In genomic region chr4:122701061-122701460, GRCh38 we compare ENCODE assay signal across 20 cellular contexts. TPM values are rescaled to one million over a fixed set of nuclear protein-coding genes. Genes with fewer than 3 reads are reported as not detected.
DNase-seq lines count a peak whose midpoint lies in the region; ATAC-seq lines count a peak whose summit lies in the region.
"Had no signal": no experiment of that assay in that cellular context is flagged by ENCODE, and none has a peak within 500 bp of the region (broad histone marks: within the 10 kb centered on the region; RNA-seq: fewer than 3 reads in every experiment).

No MANE protein-coding gene starts in this region.

- no peaks in the 10 kb centered on the region for H3K27me3 ChIP-seq in GM23248 (replicated peaks; ENCODE audit: insufficient read depth)
- H3K27me3 ChIP-seq: gastroesophageal sphincter had no signal

- no peaks in the 10 kb centered on the region for H3K9me2 ChIP-seq in GM23248 (ENCODE audit: insufficient read depth)

- in situ Hi-C loops in GM23248 (cut with MboI): no loop called here

- H3K36me3 ChIP-seq in GM23248 (ENCODE audit: low read depth): no peaks in the 10 kb centered on the region
- H3K36me3 ChIP-seq: gastroesophageal sphincter, HAP-1 had no signal

- no peaks in the 10 kb centered on the region for H3K79me2 ChIP-seq in GM23248 (ENCODE audit: insufficient read depth)

- H3K27ac ChIP-seq in GM23248: no peak overlapping the region
- H3K27ac ChIP-seq in epithelial cell of prostate: peak overlapping the region; percentile 25
- H3K27ac ChIP-seq: gastroesophageal sphincter had no signal

- peaks cover 32% of the 10 kb centered on the region for H3K4me1 Mint-ChIP-seq in activated T-cell treated with anti-CD3 and anti-CD28 coated beads, Interleukin-2, amount 50 U/mL, for 4 hours (ENCODE audit: low read depth)
- peaks cover 40% of the 10 kb centered on the region for H3K4me1 Mint-ChIP-seq in T-helper 2 cell treated with Interferon-gamma antibody and Interleukin-4, amounts not matched to agents 5 μg/mL and 100 μg/mL, for 36 hours (ENCODE audit: low read depth)

- H3K4me3 Mint-ChIP-seq in activated T-cell treated with anti-CD3 and anti-CD28 coated beads, Interleukin-2, amount 50 U/mL, for 4 hours: peak overlapping the region; percentile 65
- H3K4me3 Mint-ChIP-seq in T-helper 2 cell treated with Interferon-gamma antibody and Interleukin-4, amounts not matched to agents 5 μg/mL and 100 μg/mL, for 36 hours: peak overlapping the region; percentile 72
- H3K4me3 Mint-ChIP-seq: CD8-positive, alpha-beta T cell; dendritic cell treated with granulocyte-macrophage colony-stimulating factor and Interleukin-4, amounts not matched to agents 40 ng/mL and 50 ng/mL, for 4 days had no signal

- peak overlapping the region; percentile 37 for H3K27ac Mint-ChIP-seq in T-helper 2 cell treated with Interferon-gamma antibody and Interleukin-4, amounts not matched to agents 5 μg/mL and 100 μg/mL, for 36 hours
- H3K27ac Mint-ChIP-seq: CD8-positive, alpha-beta T cell; dendritic cell treated with granulocyte-macrophage colony-stimulating factor and Interleukin-4, amounts not matched to agents 40 ng/mL and 50 ng/mL, for 4 days had no signal

- peaks cover 3% of the 10 kb centered on the region for H3K27me3 Mint-ChIP-seq in activated T-cell treated with anti-CD3 and anti-CD28 coated beads, Interleukin-2, amount 50 U/mL, for 4 hours (ENCODE audit: low read depth)
- peaks cover 2% of the 10 kb centered on the region for H3K27me3 Mint-ChIP-seq in T-helper 2 cell treated with Interferon-gamma antibody and Interleukin-4, amounts not matched to agents 5 μg/mL and 100 μg/mL, for 36 hours (ENCODE audit: low read depth)

- H2AFZ ChIP-seq in GM23248: no peak overlapping the region

- H3K9ac ChIP-seq in GM23248: no peak overlapping the region

- peaks cover 12% of the 10 kb centered on the region for H3K4me1 ChIP-seq in GM23248 (ENCODE audit: insufficient read depth)
- H3K4me1 ChIP-seq: gastroesophageal sphincter had no signal

- 66 to 72% methylated on average over 5 of the region's 5 CpGs for WGBS in GM23248 (ENCODE audit: low coverage in 1 of 2, low lambda C conversion rate in 2 of 2, missing lambda C conversion rate in 2 of 2), 2 experiments

- H4K20me1 ChIP-seq in GM23248 (ENCODE audit: insufficient read depth): no peaks in the 10 kb centered on the region

- no peak for DNase-seq in activated T-cell treated with anti-CD3 and anti-CD28 coated beads, Interleukin-2, amount 50 U/mL, for 4 hours
- DNase-seq in activated T-cell treated with anti-CD3 and anti-CD28 coated beads, Interleukin-2, amount 50 U/mL, for 1 hour: no peak
- DNase-seq in GM23248 (peak; percentile 12), epithelial cell of prostate (ENCODE audit: low read depth, low spot score) (no peak), NCI-H2196 (lab: John Stamatoyannopoulos, UW; ENCODE audit: unreplicated experiment) (no peak)
- DNase-seq in T-helper 2 cell treated with Interferon-gamma antibody and Interleukin-4, amounts not matched to agents 5 μg/mL and 100 μg/mL, for 36 hours (ENCODE audit: low spot score): peak; percentile 28
- DNase-seq: activated CD4-positive, alpha-beta T cell treated with anti-CD3 and anti-CD28 coated beads, Interleukin-2, amount 50 U/mL, for 48 hours; activated gamma-delta T cell treated with Interleukin-2 at 50 U/mL for 16 hours; CD8-positive, alpha-beta T cell; DMS79 treated with DMSO at 0.1 percent for 48 hours; erythroblast; IMR-90; NCI-H2029 treated with DMSO at 0.1 percent for 48 hours; NCI-H524 treated with DMSO at 0.1 percent for 48 hours had no signal

- H3K4me2 ChIP-seq in GM23248 (ENCODE audit: unreplicated experiment): no peak overlapping the region

- H3K4me3 ChIP-seq in GM23248: no peak overlapping the region
- H3K4me3 ChIP-seq: gastroesophageal sphincter, HAP-1 had no signal

- no peaks in the 10 kb centered on the region for H3F3A ChIP-seq in GM23248 (ENCODE audit: insufficient read depth)

- no peaks in the 10 kb centered on the region for H3K9me3 Mint-ChIP-seq in activated T-cell treated with anti-CD3 and anti-CD28 coated beads, Interleukin-2, amount 50 U/mL, for 4 hours
- H3K9me3 Mint-ChIP-seq in T-helper 2 cell treated with Interferon-gamma antibody and Interleukin-4, amounts not matched to agents 5 μg/mL and 100 μg/mL, for 36 hours: no peaks in the 10 kb centered on the region
- H3K9me3 Mint-ChIP-seq: CD8-positive, alpha-beta T cell; dendritic cell treated with granulocyte-macrophage colony-stimulating factor and Interleukin-4, amounts not matched to agents 40 ng/mL and 50 ng/mL, for 4 days had no signal

- peak; percentile 73 to 75 for ATAC-seq in activated T-cell treated with anti-CD3 and anti-CD28 coated beads, Interleukin-2, amount 50 U/mL, for 4 hours
- ATAC-seq in HG03354 (IDR thresholded peaks at IDR 0.05; ENCODE audit: poor library complexity, severe bottlenecking, unreplicated experiment) (no peak), HG03378 (IDR thresholded peaks at IDR 0.05; ENCODE audit: unreplicated experiment) (no peak)
- ATAC-seq: CD8-positive, alpha-beta T cell; gastroesophageal sphincter; Panc1 had no signal

- H3K9me3 ChIP-seq in GM23248 (ENCODE audit: low read depth): no peaks in the 10 kb centered on the region
- H3K9me3 ChIP-seq: gastroesophageal sphincter, HAP-1 had no signal

- H3K36me3 Mint-ChIP-seq in activated T-cell treated with anti-CD3 and anti-CD28 coated beads, Interleukin-2, amount 50 U/mL, for 4 hours (ENCODE audit: insufficient read depth): no peaks in the 10 kb centered on the region
- H3K36me3 Mint-ChIP-seq in T-helper 2 cell treated with Interferon-gamma antibody and Interleukin-4, amounts not matched to agents 5 μg/mL and 100 μg/mL, for 36 hours (ENCODE audit: low read depth): no peaks in the 10 kb centered on the region
- H3K36me3 Mint-ChIP-seq: CD8-positive, alpha-beta T cell had no signal

RNA-seq across cellular contexts. Expression of gene BBS12, which starts 31.4 kb away (rescaled TPM):
- total RNA-seq in activated T-cell treated with anti-CD3 and anti-CD28 coated beads, Interleukin-2, amount 50 U/mL, for 4 hours: 1 to 10 TPM; 1.2 to 1.3 (median 1.2) TPM
- total RNA-seq in GM23248 (2014; rRNA removed; shearing (Covaris generic)): 3.5 and 7.1 TPM in 2 replicates
- 5.0 and 5.2 TPM in 2 replicates for polyA plus RNA-seq in GM23248 (2016; fragmentation: Nextera tagmentation; extraction: Ambion mirVana)

Comparison
In these comparisons a context has a peak if more than half of its experiments do, and no peak if none do; other contexts are left out.
1. ATAC-seq: peak in activated T-cell treated with anti-CD3 and anti-CD28 coated beads, Interleukin-2, amount 50 U/mL, for 4 hours (2 of 2); none in HG03354 (single experiment) and HG03378 (single experiment).
2. DNase-seq: peak in GM23248 (single experiment) and T-helper 2 cell treated with Interferon-gamma antibody and Interleukin-4, amounts not matched to agents 5 μg/mL and 100 μg/mL, for 36 hours (single experiment); none in activated T-cell treated with anti-CD3 and anti-CD28 coated beads, Interleukin-2, amount 50 U/mL, for 4 hours (single experiment), activated T-cell treated with anti-CD3 and anti-CD28 coated beads, Interleukin-2, amount 50 U/mL, for 1 hour (single experiment), epithelial cell of prostate (single experiment) and NCI-H2196 (single experiment).